ENCODE assay signal across 10 cellular contexts in genomic region chr17:63573634-63574033, GRCh38. TPM values are rescaled to one million over a fixed set of nuclear protein-coding genes. Genes with fewer than 3 reads are reported as not detected.
DNase-seq lines count a peak whose midpoint lies in the region; ATAC-seq, FAIRE-seq and TF ChIP-seq lines count a peak whose summit lies in the region.
"Had no signal": no experiment of that assay in that cellular context is flagged by ENCODE, and none has a peak within 500 bp of the region (broad histone marks: within the 10 kb centered on the region; RNA-seq: fewer than 3 reads in every experiment).

No MANE protein-coding gene starts in this region.

- peaks cover 15% of the 10 kb centered on the region for H4K20me1 ChIP-seq in K562 (replicated peaks; ENCODE audit: control insufficient read depth, insufficient read depth, low read length)

- TF ChIP-seq CTCF in BE2C (IDR thresholded peaks at IDR 0.05; ENCODE audit: low read depth, low read length) = peak; percentile 69
- TF ChIP-seq CTCF in K562 (IDR thresholded peaks at IDR 0.05 in 2 of 3, conservative IDR thresholded peaks at IDR 0.05 in 1 of 3; ENCODE audit: insufficient read depth in 2 of 3, low read depth in 1 of 3, low read length in 3 of 3) = peak; percentile 30 to 38 (median 31); a peak in 3 of 6 replicates

- H2AFZ ChIP-seq in K562 (ENCODE audit: low read depth, low read length) = no peak overlapping the region
- no peak overlapping the region for H2AFZ ChIP-seq in mesenchymal stem cell (ENCODE audit: low read depth, low read length)

- CTCF ChIA-PET in K562 (lab: Yijun Ruan, JAX; ENCODE audit: low intra/inter-chr PET ratio) = interaction anchor here (0.6 to 0.8 kb wide), 2 partner anchors 148 to 149 kb away, joined by 3 to 5 read pairs; no protein-coding TSS in a partner anchor

- peaks cover 76% of the 10 kb centered on the region for H3K79me2 ChIP-seq in K562 (ENCODE audit: control insufficient read depth, insufficient read depth, low read length)

- no peaks in the 10 kb centered on the region; the same call in none of the 2 replicates for H3K4me1 ChIP-seq in BE2C
- peaks cover 5% of the 10 kb centered on the region in 2 experiments; a peak in 2 of 5 replicates for H3K4me1 ChIP-seq in K562 (replicated peaks in 1 of 2; ENCODE audit: control insufficient read depth in 2 of 2, insufficient read depth in 2 of 2, low read length in 2 of 2)
- peaks cover 8% of the 10 kb centered on the region for H3K4me1 ChIP-seq in mesenchymal stem cell (ENCODE audit: control insufficient read depth, insufficient read depth, low read depth, low read length)

- H3K36me3 ChIP-seq in BE2C (peaks cover 10% of the 10 kb centered on the region), H7 (replicated peaks; ENCODE audit: control insufficient read depth, insufficient read depth, low read length) (no peaks in the 10 kb centered on the region), K562 (ENCODE audit: control insufficient read depth, insufficient read depth, low read length) (peaks cover 29% of the 10 kb centered on the region), mesenchymal stem cell (ENCODE audit: control insufficient read depth in 1 of 2, insufficient read depth in 2 of 2, low read depth in 1 of 2, low read length in 2 of 2) (peaks cover 2 to 3% of the 10 kb centered on the region in 2 experiments)

- no peaks in the 10 kb centered on the region for H3K27me3 ChIP-seq in BE2C
- no peaks in the 10 kb centered on the region for H3K27me3 ChIP-seq in H7 (ENCODE audit: control insufficient read depth, insufficient read depth, low read length)
- H3K27me3 ChIP-seq in K562 (ENCODE audit: control insufficient read depth in 2 of 2, insufficient read depth in 2 of 2, low read length in 2 of 2) = no peaks in the 10 kb centered on the region
- H3K27me3 ChIP-seq in mesenchymal stem cell (ENCODE audit: control insufficient read depth in 1 of 2, insufficient read depth in 1 of 2, low read length in 2 of 2) = no peaks in the 10 kb centered on the region

- H3K18ac ChIP-seq in mesenchymal stem cell (ENCODE audit: low read depth in 1 of 2, low read length in 2 of 2) = no peak overlapping the region

- H3K79me1 ChIP-seq in mesenchymal stem cell (replicated peaks; ENCODE audit: low read length, poor library complexity, severe bottlenecking) = peaks cover 32% of the 10 kb centered on the region

- no peak overlapping the region for H2AK5ac ChIP-seq in mesenchymal stem cell (ENCODE audit: low read length, severe bottlenecking)

- H2BK5ac ChIP-seq in mesenchymal stem cell (ENCODE audit: low read depth, low read length, poor library complexity, severe bottlenecking) = no peak overlapping the region

- H3K27ac ChIP-seq in K562 (ENCODE audit: extremely low read depth, low read depth, low read length) = no peak overlapping the region
- H3K27ac ChIP-seq in mesenchymal stem cell (ENCODE audit: low read length, poor library complexity, severe bottlenecking) = no peak overlapping the region

- DNase-seq in BE2C (peak; percentile 21), H7 (peak; percentile 27), K562 (ENCODE audit: extremely low read depth in 1 of 4, low spot score in 3 of 4) (peak in 2 of 4 experiments; percentile 34 to 37), mesenchymal stem cell (peak; percentile 18), LoVo (ENCODE audit: low spot score) (no peak), GM12892 (ENCODE audit: insufficient read length) (no peak)
- DNase-seq: NCI-H748 treated with DMSO at 0.1 percent for 48 hours had no signal

- TF ChIP-seq POLR2A in K562 (conservative IDR thresholded peaks at IDR 0.05) (no peak), GM12892 (IDR thresholded peaks at IDR 0.05; ENCODE audit: low read depth, low read length) (no peak)

- TF ChIP-seq RAD21 in K562 (CRISPR knock-in tag; conservative IDR thresholded peaks at IDR 0.05 in 1 of 2, IDR thresholded peaks at IDR 0.05 in 1 of 2) = peak in 1 of 2 experiments; percentile 10; a peak in 1 of 4 replicates

- no TSS peak for BruUV-seq in K562 (replicated peaks; lab: Mats Ljungman, UMichigan)

- FAIRE-seq in K562 (lab: Jason Lieb, UNC) = peak; percentile 15
- FAIRE-seq in GM12892 (lab: Jason Lieb, UNC) = no peak

- POLR2A ChIA-PET in K562 (lab: Yijun Ruan, JAX) = no interaction called here

- H3K23ac ChIP-seq in mesenchymal stem cell (ENCODE audit: low read length in 2 of 2) = no peak overlapping the region

- H3K4me3 ChIP-seq in BE2C (ENCODE audit: low read depth, low read length) (no peak overlapping the region), H7 (ENCODE audit: insufficient read depth, low read depth, low read length) (no peak overlapping the region), K562 (no peak overlapping the region), mesenchymal stem cell (ENCODE audit: insufficient read depth in 1 of 2, low read depth in 1 of 2, low read length in 2 of 2) (no peak overlapping the region)

- H2BK120ac ChIP-seq in mesenchymal stem cell (ENCODE audit: low read depth, low read length) = no peak overlapping the region

- no peaks in the 10 kb centered on the region for H3K9me3 ChIP-seq in BE2C
- H3K9me3 ChIP-seq in K562 (replicated peaks; ENCODE audit: control insufficient read depth, insufficient read depth, low read depth, low read length) = no peaks in the 10 kb centered on the region
- no peaks in the 10 kb centered on the region for H3K9me3 ChIP-seq in mesenchymal stem cell (ENCODE audit: control insufficient read depth, low read length)

- no peak overlapping the region for H3K14ac ChIP-seq in mesenchymal stem cell (ENCODE audit: low read length in 2 of 2)

- no peak overlapping the region for H2BK12ac ChIP-seq in mesenchymal stem cell (ENCODE audit: low read length in 2 of 2)

- in situ Hi-C loops in K562 (cut with MboI) = no loop called here

- no peak overlapping the region for H2BK15ac ChIP-seq in mesenchymal stem cell (ENCODE audit: low read depth, poor library complexity, severe bottlenecking)

- no peak for TF ChIP-seq EP300 in K562 (IDR thresholded peaks at IDR 0.05; ENCODE audit: low read length)

- intact Hi-C loops in K562 (cut with micrococcal nuclease) = no loop called here

- ATAC-seq in K562 (no peak), GM18511 (IDR thresholded peaks at IDR 0.05; ENCODE audit: unreplicated experiment) (no peak), GM21576 (IDR thresholded peaks at IDR 0.05; ENCODE audit: unreplicated experiment) (no peak)

- H4K8ac ChIP-seq in mesenchymal stem cell (ENCODE audit: low read length) = peak overlapping the region; percentile 7

- H3K4me2 ChIP-seq in K562 (ENCODE audit: insufficient read depth, low read length) (no peak overlapping the region), mesenchymal stem cell (ENCODE audit: low read length, poor library complexity, severe bottlenecking) (no peak overlapping the region)

- H3K9ac ChIP-seq in K562 (ENCODE audit: insufficient read depth in 1 of 2, low read depth in 2 of 2, low read length in 2 of 2) (0 out of 4 replicates have a peak overlapping the region, but pooled peaks of 1 of the 2 experiments have one; percentile 11), mesenchymal stem cell (ENCODE audit: low read length) (no peak overlapping the region)

- peaks cover 4% of the 10 kb centered on the region for H3K9me1 ChIP-seq in K562 (ENCODE audit: control insufficient read depth, insufficient read depth, low read length)

- WGBS in K562 (ENCODE audit: insufficient coverage, low coverage, missing lambda C conversion rate) = 94% methylated on average over 4 of the region's 5 CpGs
- WGBS in mesenchymal stem cell = 91% methylated on average over 5 of the region's 5 CpGs

- H4K91ac ChIP-seq in mesenchymal stem cell (ENCODE audit: low read length) = no peak overlapping the region

- H3K4ac ChIP-seq in mesenchymal stem cell (ENCODE audit: low read depth in 1 of 2, low read length in 2 of 2) = no peak overlapping the region

RNA-seq across cellular contexts. Expression of gene DCAF7, which starts 23.4 kb away (rescaled TPM):
- 175 TPM for polyA plus RNA-seq in BE2C (2012; ENCODE audit: insufficient read depth, insufficient read length, low read depth)
- 60.8 and 68.2 TPM in 2 replicates for total RNA-seq in H7 (2014; rRNA removed; shearing (Covaris generic))
- 38.0 and 39.5 TPM in 2 replicates for total RNA-seq in K562 (2011; cell fraction: chromatin; rRNA removed; ENCODE audit: low replicate concordance)
- total RNA-seq in K562 (2011; cell fraction: nucleolus; rRNA removed) = 28.7 and 30.0 TPM in 2 replicates
- total RNA-seq in K562 (2011; cell fraction: nucleoplasm; rRNA removed) = 37.9 and 48.6 TPM in 2 replicates
- 30.8 and 40.8 TPM in 2 replicates for total RNA-seq in K562 (2014; rRNA removed)
- 40.8 and 41.8 TPM in 2 replicates for total RNA-seq in K562 (2014; rRNA removed; fragmentation: Illumina TruSeq; extraction: Trizol)
- 40.2 and 41.8 TPM in 2 replicates for total RNA-seq in K562 (2015; rRNA removed; fragmentation: Illumina TruSeq; extraction: Trizol)
- 117 and 123 TPM in 2 replicates for total RNA-seq in K562 (2021)
- polyA plus RNA-seq in K562 (2011; rRNA removed) = 55.5 and 99.8 TPM in 2 replicates
- 70.8 and 74.0 TPM in 2 replicates for polyA plus RNA-seq in K562 (2011; cell fraction: cytosol; rRNA removed)
- 36.3 and 49.3 TPM in 2 replicates for polyA plus RNA-seq in K562 (2011; cell fraction: nucleus; rRNA removed)
- 80.2 and 92.9 TPM in 2 replicates for polyA plus RNA-seq in K562 (2012)
- polyA plus RNA-seq in K562 (2014; fragmentation: Illumina TruSeq; extraction: Trizol) = 76.8 and 82.1 TPM in 2 replicates
- polyA plus RNA-seq in K562 (2014; fragmentation: Nextera tagmentation; extraction: Ambion mirVana) = 10 to 100 TPM; 35.9 to 38.0 TPM
- polyA plus RNA-seq in K562 (2014; rRNA removed) = 39.1 and 47.7 TPM in 2 replicates
- 86.0 and 117 TPM in 2 replicates for polyA minus RNA-seq in K562 (2011; rRNA and poly(A)+ RNA removed)
- polyA minus RNA-seq in K562 (2011; cell fraction: cytosol; rRNA and poly(A)+ RNA removed) = 67.3 and 99.9 TPM in 2 replicates
- polyA minus RNA-seq in K562 (2011; cell fraction: nucleus; rRNA and poly(A)+ RNA removed) = 11.7 and 18.8 TPM in 2 replicates
- 51.6 TPM for polyA plus RNA-seq in mesenchymal stem cell (2013, experiment 1 of 2)
- 50.7 TPM for polyA plus RNA-seq in mesenchymal stem cell (2013, experiment 2 of 2)
- 36.9 TPM for polyA plus RNA-seq in GM12892 (2012; ENCODE audit: missing spikeins)

RNA-seq across cellular contexts. Expression of gene TACO1, which starts 27.1 kb away (rescaled TPM):
- 20.0 TPM for polyA plus RNA-seq in BE2C (2012; ENCODE audit: insufficient read depth, insufficient read length, low read depth)
- total RNA-seq in H7 (2014; rRNA removed; shearing (Covaris generic)) = 20.0 and 22.2 TPM in 2 replicates
- 12.0 and 16.8 TPM in 2 replicates for total RNA-seq in K562 (2011; cell fraction: chromatin; rRNA removed; ENCODE audit: low replicate concordance)
- 12.2 TPM in 2 replicates for total RNA-seq in K562 (2011; cell fraction: nucleolus; rRNA removed)
- 11.5 and 13.8 TPM in 2 replicates for total RNA-seq in K562 (2011; cell fraction: nucleoplasm; rRNA removed)
- total RNA-seq in K562 (2014; rRNA removed) (18.7 and 23.9 TPM in 2 replicates), K562 (2014; rRNA removed; fragmentation: Illumina TruSeq; extraction: Trizol) (24.7 and 25.2 TPM in 2 replicates), K562 (2015; rRNA removed; fragmentation: Illumina TruSeq; extraction: Trizol) (29.6 and 30.9 TPM in 2 replicates), K562 (2021) (40.8 and 42.1 TPM in 2 replicates)
- polyA plus RNA-seq in K562 (2011; rRNA removed) (26.9 and 33.2 TPM in 2 replicates), K562 (2014; fragmentation: Illumina TruSeq; extraction: Trizol) (31.9 and 40.3 TPM in 2 replicates), K562 (2014; fragmentation: Nextera tagmentation; extraction: Ambion mirVana) (10 to 100 TPM; 10.3 to 10.4 TPM), K562 (2014; rRNA removed) (41.6 and 42.3 TPM in 2 replicates)
- polyA plus RNA-seq in K562 (2011; cell fraction: cytosol; rRNA removed) = 24.0 and 38.5 TPM in 2 replicates
- 15.0 and 17.0 TPM in 2 replicates for polyA plus RNA-seq in K562 (2011; cell fraction: nucleus; rRNA removed)
- 25.8 and 34.2 TPM in 2 replicates for polyA plus RNA-seq in K562 (2012)
- polyA minus RNA-seq in K562 (2011; rRNA and poly(A)+ RNA removed) = 22.3 and 29.2 TPM in 2 replicates
- polyA minus RNA-seq in K562 (2011; cell fraction: cytosol; rRNA and poly(A)+ RNA removed) = 9.6 and 15.9 TPM in 2 replicates
- 5.1 and 5.7 TPM in 2 replicates for polyA minus RNA-seq in K562 (2011; cell fraction: nucleus; rRNA and poly(A)+ RNA removed)
- polyA plus RNA-seq in mesenchymal stem cell (2013, experiment 1 of 2) = 15.9 TPM
- polyA plus RNA-seq in mesenchymal stem cell (2013, experiment 2 of 2) = 15.5 TPM
- 20.9 TPM for polyA plus RNA-seq in GM12892 (2012; ENCODE audit: missing spikeins)

RNA-seq across cellular contexts. Expression of gene MAP3K3, which starts 48.6 kb away (rescaled TPM):
- polyA plus RNA-seq in BE2C (2012; ENCODE audit: insufficient read depth, insufficient read length, low read depth) = 44.2 TPM
- total RNA-seq in H7 (2014; rRNA removed; shearing (Covaris generic)) = 37.6 and 38.2 TPM in 2 replicates
- 42.0 and 66.8 TPM in 2 replicates for total RNA-seq in K562 (2011; cell fraction: chromatin; rRNA removed; ENCODE audit: low replicate concordance)
- total RNA-seq in K562 (2011; cell fraction: nucleolus; rRNA removed) = 33.2 and 37.2 TPM in 2 replicates
- 33.3 and 38.9 TPM in 2 replicates for total RNA-seq in K562 (2011; cell fraction: nucleoplasm; rRNA removed)
- total RNA-seq in K562 (2014; rRNA removed) = 11.7 and 14.6 TPM in 2 replicates
- 9.0 and 9.4 TPM in 2 replicates for total RNA-seq in K562 (2014; rRNA removed; fragmentation: Illumina TruSeq; extraction: Trizol)
- 12.7 and 12.8 TPM in 2 replicates for total RNA-seq in K562 (2015; rRNA removed; fragmentation: Illumina TruSeq; extraction: Trizol)
- total RNA-seq in K562 (2021) = 15.0 and 16.5 TPM in 2 replicates
- polyA plus RNA-seq in K562 (2011; rRNA removed) = 13.4 and 14.4 TPM in 2 replicates
- 10.7 and 12.3 TPM in 2 replicates for polyA plus RNA-seq in K562 (2011; cell fraction: cytosol; rRNA removed)
- polyA plus RNA-seq in K562 (2011; cell fraction: nucleus; rRNA removed) = 35.2 and 39.7 TPM in 2 replicates
- 11.4 and 12.2 TPM in 2 replicates for polyA plus RNA-seq in K562 (2012)
- 12.1 and 12.9 TPM in 2 replicates for polyA plus RNA-seq in K562 (2014; fragmentation: Illumina TruSeq; extraction: Trizol)
- polyA plus RNA-seq in K562 (2014; fragmentation: Nextera tagmentation; extraction: Ambion mirVana) = 1 to 10 TPM in 1 of 2 experiments, under 1 TPM in 1; 0.69 to 1.7 TPM
- polyA plus RNA-seq in K562 (2014; rRNA removed) = 11.1 and 12.3 TPM in 2 replicates
- polyA minus RNA-seq in K562 (2011; rRNA and poly(A)+ RNA removed) = 14.7 and 15.8 TPM in 2 replicates
- polyA minus RNA-seq in K562 (2011; cell fraction: cytosol; rRNA and poly(A)+ RNA removed) = 11.4 and 12.7 TPM in 2 replicates
- 19.0 and 22.8 TPM in 2 replicates for polyA minus RNA-seq in K562 (2011; cell fraction: nucleus; rRNA and poly(A)+ RNA removed)
- 16.9 TPM for polyA plus RNA-seq in mesenchymal stem cell (2013, experiment 1 of 2)
- 17.1 TPM for polyA plus RNA-seq in mesenchymal stem cell (2013, experiment 2 of 2)
- polyA plus RNA-seq in GM12892 (2012; ENCODE audit: missing spikeins) = 11.3 TPM

RNA-seq across cellular contexts. Expression of gene KCNH6, which starts 50.5 kb away (rescaled TPM):
- 6.0 TPM for polyA plus RNA-seq in BE2C (2012; ENCODE audit: insufficient read depth, insufficient read length, low read depth)
- 1.5 and 1.6 TPM in 2 replicates for total RNA-seq in H7 (2014; rRNA removed; shearing (Covaris generic))
- not detected in 2 replicates for total RNA-seq in K562 (2011; cell fraction: chromatin; rRNA removed; ENCODE audit: low replicate concordance)
- not detected in 2 replicates for total RNA-seq in K562 (2011; cell fraction: nucleolus; rRNA removed)
- not detected in 2 replicates for total RNA-seq in K562 (2011; cell fraction: nucleoplasm; rRNA removed)
- total RNA-seq in K562 (2014; rRNA removed) (not detected in 2 replicates), K562 (2014; rRNA removed; fragmentation: Illumina TruSeq; extraction: Trizol) (not detected in 2 replicates), K562 (2015; rRNA removed; fragmentation: Illumina TruSeq; extraction: Trizol) (not detected in 2 replicates), K562 (2021) (not detected in 2 replicates)
- polyA plus RNA-seq in K562 (2011; rRNA removed) (not detected in 2 replicates), K562 (2014; fragmentation: Illumina TruSeq; extraction: Trizol) (not detected in 2 replicates), K562 (2014; fragmentation: Nextera tagmentation; extraction: Ambion mirVana) (not detected), K562 (2014; rRNA removed) (not detected in 2 replicates)
- not detected in 2 replicates for polyA plus RNA-seq in K562 (2011; cell fraction: cytosol; rRNA removed)
- polyA plus RNA-seq in K562 (2011; cell fraction: nucleus; rRNA removed) = not detected in 2 replicates
- not detected in 2 replicates for polyA plus RNA-seq in K562 (2012)
- polyA minus RNA-seq in K562 (2011; rRNA and poly(A)+ RNA removed) = not detected in 2 replicates
- polyA minus RNA-seq in K562 (2011; cell fraction: cytosol; rRNA and poly(A)+ RNA removed) = not detected in 2 replicates
- polyA minus RNA-seq in K562 (2011; cell fraction: nucleus; rRNA and poly(A)+ RNA removed) = not detected in 2 replicates
- polyA plus RNA-seq in mesenchymal stem cell (2013, experiment 1 of 2) = 0.04 TPM
- 0.03 TPM for polyA plus RNA-seq in mesenchymal stem cell (2013, experiment 2 of 2)
- not detected for polyA plus RNA-seq in GM12892 (2012; ENCODE audit: missing spikeins)
- total RNA-seq: HT1080 had no signal

Comparison
In these comparisons a context has a peak if more than half of its experiments do, and no peak if none do; other contexts are left out.
1. DNase-seq: peak in BE2C (single experiment), H7 (single experiment) and mesenchymal stem cell (single experiment); none in LoVo (single experiment) and GM12892 (single experiment).